In the genomic region with DNA sequence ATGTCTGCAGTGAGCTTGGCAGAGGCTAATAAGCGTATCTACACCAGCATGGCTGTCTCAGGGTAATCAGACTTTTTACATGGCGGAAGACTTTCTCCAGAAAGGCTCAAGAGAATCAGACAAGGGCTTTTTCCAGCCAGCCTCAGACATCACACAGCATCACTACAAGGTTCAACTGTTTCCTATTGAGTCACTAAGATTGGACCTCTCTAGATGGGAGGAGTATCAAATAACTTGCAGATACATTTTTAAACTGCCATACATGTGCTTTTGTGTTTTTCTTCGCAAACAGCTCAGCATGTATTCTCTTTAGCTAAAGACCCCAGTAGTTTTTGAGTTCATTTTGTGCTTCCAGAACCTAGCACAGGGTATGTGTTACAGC, we compare ENCODE assay signal across 1 cellular context.
TF ChIP-seq lines count a peak whose summit lies in the region.

No MANE protein-coding gene starts in this region.

TF ChIP-seq in WTC11, 78 proteins besides CTCF, POLR2A, EP300 and RAD21:
- TF ChIP-seq FOXK1 (CRISPR knock-in tag; IDR thresholded peaks at IDR 0.05) (no peak), EMX1 (CRISPR knock-in tag; IDR thresholded peaks at IDR 0.05) (no peak), GABPB1 (CRISPR knock-in tag; IDR thresholded peaks at IDR 0.05) (no peak), ATF6 (CRISPR knock-in tag; IDR thresholded peaks at IDR 0.05) (no peak), TEAD4 (CRISPR knock-in tag; IDR thresholded peaks at IDR 0.05) (no peak), ZNF671 (CRISPR knock-in tag; IDR thresholded peaks at IDR 0.05) (no peak), MYBL2 (CRISPR knock-in tag; IDR thresholded peaks at IDR 0.05) (no peak), FOXP1 (CRISPR knock-in tag; IDR thresholded peaks at IDR 0.05; ENCODE audit: borderline replicate concordance) (no peak), ETV6 (CRISPR knock-in tag; IDR thresholded peaks at IDR 0.05) (no peak), ZNF396 (CRISPR knock-in tag; IDR thresholded peaks at IDR 0.05; ENCODE audit: borderline replicate concordance) (no peak), ELF4 (CRISPR knock-in tag; IDR thresholded peaks at IDR 0.05; ENCODE audit: low read depth) (no peak), ATF3 (CRISPR knock-in tag; conservative IDR thresholded peaks at IDR 0.05) (no peak), TEAD1 (CRISPR knock-in tag; IDR thresholded peaks at IDR 0.05) (no peak), SP1 (CRISPR knock-in tag; conservative IDR thresholded peaks at IDR 0.05) (no peak), HMGA2 (CRISPR knock-in tag; IDR thresholded peaks at IDR 0.05) (no peak), HMGXB4 (CRISPR knock-in tag; IDR thresholded peaks at IDR 0.05) (no peak), JUN (CRISPR knock-in tag; IDR thresholded peaks at IDR 0.05) (no peak)
- TF ChIP-seq, protein P1, sequence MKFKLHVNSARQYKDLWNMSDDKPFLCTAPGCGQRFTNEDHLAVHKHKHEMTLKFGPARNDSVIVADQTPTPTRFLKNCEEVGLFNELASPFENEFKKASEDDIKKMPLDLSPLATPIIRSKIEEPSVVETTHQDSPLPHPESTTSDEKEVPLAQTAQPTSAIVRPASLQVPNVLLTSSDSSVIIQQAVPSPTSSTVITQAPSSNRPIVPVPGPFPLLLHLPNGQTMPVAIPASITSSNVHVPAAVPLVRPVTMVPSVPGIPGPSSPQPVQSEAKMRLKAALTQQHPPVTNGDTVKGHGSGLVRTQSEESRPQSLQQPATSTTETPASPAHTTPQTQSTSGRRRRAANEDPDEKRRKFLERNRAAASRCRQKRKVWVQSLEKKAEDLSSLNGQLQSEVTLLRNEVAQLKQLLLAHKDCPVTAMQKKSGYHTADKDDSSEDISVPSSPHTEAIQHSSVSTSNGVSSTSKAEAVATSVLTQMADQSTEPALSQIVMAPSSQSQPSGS (CRISPR knock-in tag; IDR thresholded peaks at IDR 0.05; ENCODE audit: borderline replicate concordance, low read depth): no peak
- TF ChIP-seq, protein P2, sequence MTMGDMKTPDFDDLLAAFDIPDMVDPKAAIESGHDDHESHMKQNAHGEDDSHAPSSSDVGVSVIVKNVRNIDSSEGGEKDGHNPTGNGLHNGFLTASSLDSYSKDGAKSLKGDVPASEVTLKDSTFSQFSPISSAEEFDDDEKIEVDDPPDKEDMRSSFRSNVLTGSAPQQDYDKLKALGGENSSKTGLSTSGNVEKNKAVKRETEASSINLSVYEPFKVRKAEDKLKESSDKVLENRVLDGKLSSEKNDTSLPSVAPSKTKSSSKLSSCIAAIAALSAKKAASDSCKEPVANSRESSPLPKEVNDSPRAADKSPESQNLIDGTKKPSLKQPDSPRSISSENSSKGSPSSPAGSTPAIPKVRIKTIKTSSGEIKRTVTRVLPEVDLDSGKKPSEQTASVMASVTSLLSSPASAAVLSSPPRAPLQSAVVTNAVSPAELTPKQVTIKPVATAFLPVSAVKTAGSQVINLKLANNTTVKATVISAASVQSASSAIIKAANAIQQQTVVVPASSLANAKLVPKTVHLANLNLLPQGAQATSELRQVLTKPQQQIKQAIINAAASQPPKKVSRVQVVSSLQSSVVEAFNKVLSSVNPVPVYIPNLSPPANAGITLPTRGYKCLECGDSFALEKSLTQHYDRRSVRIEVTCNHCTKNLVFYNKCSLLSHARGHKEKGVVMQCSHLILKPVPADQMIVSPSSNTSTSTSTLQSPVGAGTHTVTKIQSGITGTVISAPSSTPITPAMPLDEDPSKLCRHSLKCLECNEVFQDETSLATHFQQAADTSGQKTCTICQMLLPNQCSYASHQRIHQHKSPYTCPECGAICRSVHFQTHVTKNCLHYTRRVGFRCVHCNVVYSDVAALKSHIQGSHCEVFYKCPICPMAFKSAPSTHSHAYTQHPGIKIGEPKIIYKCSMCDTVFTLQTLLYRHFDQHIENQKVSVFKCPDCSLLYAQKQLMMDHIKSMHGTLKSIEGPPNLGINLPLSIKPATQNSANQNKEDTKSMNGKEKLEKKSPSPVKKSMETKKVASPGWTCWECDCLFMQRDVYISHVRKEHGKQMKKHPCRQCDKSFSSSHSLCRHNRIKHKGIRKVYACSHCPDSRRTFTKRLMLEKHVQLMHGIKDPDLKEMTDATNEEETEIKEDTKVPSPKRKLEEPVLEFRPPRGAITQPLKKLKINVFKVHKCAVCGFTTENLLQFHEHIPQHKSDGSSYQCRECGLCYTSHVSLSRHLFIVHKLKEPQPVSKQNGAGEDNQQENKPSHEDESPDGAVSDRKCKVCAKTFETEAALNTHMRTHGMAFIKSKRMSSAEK (CRISPR knock-in tag; IDR thresholded peaks at IDR 0.05; ENCODE audit: borderline replicate concordance): no peak
- TF ChIP-seq, protein P3, sequence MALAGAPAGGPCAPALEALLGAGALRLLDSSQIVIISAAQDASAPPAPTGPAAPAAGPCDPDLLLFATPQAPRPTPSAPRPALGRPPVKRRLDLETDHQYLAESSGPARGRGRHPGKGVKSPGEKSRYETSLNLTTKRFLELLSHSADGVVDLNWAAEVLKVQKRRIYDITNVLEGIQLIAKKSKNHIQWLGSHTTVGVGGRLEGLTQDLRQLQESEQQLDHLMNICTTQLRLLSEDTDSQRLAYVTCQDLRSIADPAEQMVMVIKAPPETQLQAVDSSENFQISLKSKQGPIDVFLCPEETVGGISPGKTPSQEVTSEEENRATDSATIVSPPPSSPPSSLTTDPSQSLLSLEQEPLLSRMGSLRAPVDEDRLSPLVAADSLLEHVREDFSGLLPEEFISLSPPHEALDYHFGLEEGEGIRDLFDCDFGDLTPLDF (CRISPR knock-in tag; IDR thresholded peaks at IDR 0.05): no peak
